In the genomic region with DNA sequence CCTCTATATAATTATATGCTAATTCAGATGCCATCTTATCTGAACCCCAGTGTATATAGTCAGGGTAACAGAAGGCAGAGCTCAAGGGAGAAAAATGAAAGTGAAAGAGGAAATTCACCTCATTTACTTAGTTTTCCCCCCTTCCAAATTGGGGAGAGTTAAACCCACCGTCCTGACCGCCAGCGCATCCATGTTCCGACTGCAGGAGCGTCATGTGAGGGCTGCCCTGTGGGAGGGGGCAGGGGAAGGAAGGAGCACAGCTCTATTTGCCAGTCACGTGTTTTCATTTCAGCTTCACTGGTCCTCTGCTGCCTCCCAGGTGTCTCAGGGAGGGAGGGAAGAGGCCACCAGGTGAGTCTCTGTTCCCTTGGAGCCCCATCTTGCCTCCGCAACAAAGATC, we compare ENCODE assay signal across 8 cellular contexts.
A peak's percentile ranks its signal among the peaks of the same experiment; 100 is the strongest.
DNase-seq lines count a peak whose midpoint lies in the region; ATAC-seq lines count a peak whose summit lies in the region.

No MANE protein-coding gene starts in this region.

- ATAC-seq in GM18858 (IDR thresholded peaks at IDR 0.05; ENCODE audit: unreplicated experiment): no peak

- DNase-seq in NCI-H510A treated with DMSO at 0.1 percent for 48 hours (lab: John Stamatoyannopoulos, UW) (peak; percentile 75), NCI-H510A (lab: John Stamatoyannopoulos, UW) (no peak), T follicular helper cell (ENCODE audit: low read depth) (peak; percentile 22), iPS-NIHi7 (ENCODE audit: extremely low spot score) (no peak), hepatic stellate cell (ENCODE audit: low spot score) (no peak)
- DNase-seq in effector CD8-positive, alpha-beta T cell (lab: John Stamatoyannopoulos, UW): peak; percentile 23
- peak; percentile 21 to 44 for DNase-seq in stimulated activated CD8-positive, alpha-beta memory T cell treated with anti-CD3 and anti-CD28 coated beads, Interleukin-7, amount 100 ng/mL, for 4 hours (ENCODE audit: low read depth in 2 of 2)

Comparison
In these comparisons a context has a peak if more than half of its experiments do, and no peak if none do; other contexts are left out.
1. DNase-seq: peak in NCI-H510A treated with DMSO at 0.1 percent for 48 hours (single experiment), T follicular helper cell (single experiment), effector CD8-positive, alpha-beta T cell (single experiment) and stimulated activated CD8-positive, alpha-beta memory T cell treated with anti-CD3 and anti-CD28 coated beads, Interleukin-7, amount 100 ng/mL, for 4 hours (2 of 2); none in NCI-H510A (single experiment), iPS-NIHi7 (single experiment) and hepatic stellate cell (single experiment).